Comparison of ENCODE assay signal across 10 cellular contexts in the genomic region with DNA sequence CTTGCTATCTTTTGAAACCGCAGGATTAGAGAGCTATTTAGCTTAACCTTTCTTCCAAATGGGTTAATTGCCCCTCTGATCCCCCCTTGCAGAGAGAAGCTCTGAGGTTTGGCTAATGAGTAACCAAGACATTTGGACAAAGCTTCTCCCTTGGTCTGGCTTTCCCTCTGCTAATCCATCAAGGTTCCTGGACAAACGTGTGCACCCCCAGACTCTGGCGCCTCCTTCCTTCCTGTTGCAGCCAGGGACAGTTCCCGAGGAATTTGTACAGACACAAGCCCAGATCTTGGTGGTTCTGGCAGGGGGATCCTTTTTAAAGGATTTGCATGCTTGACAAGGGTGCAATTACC. TPM values are rescaled to one million over a fixed set of nuclear protein-coding genes. Genes with fewer than 3 reads are reported as not detected.
DNase-seq lines count a peak whose midpoint lies in the region; ATAC-seq and TF ChIP-seq lines count a peak whose summit lies in the region.
"Had no signal": no experiment of that assay in that cellular context is flagged by ENCODE, and none has a peak within 500 bp of the region (broad histone marks: within the 10 kb centered on the region; RNA-seq: fewer than 3 reads in every experiment).

No MANE protein-coding gene starts in this region.

- H2AFZ ChIP-seq in MM.1S (ENCODE audit: low read length), result no peak overlapping the region

- H3K9me3 ChIP-seq in NT2/D1 (ENCODE audit: insufficient read depth, low read length) (no peaks in the 10 kb centered on the region), MM.1S (replicated peaks; ENCODE audit: insufficient read depth, low read length) (no peaks in the 10 kb centered on the region)

- H3K27me3 ChIP-seq in NT2/D1 (ENCODE audit: insufficient read depth, insufficient read length) (no peaks in the 10 kb centered on the region), MM.1S (replicated peaks; ENCODE audit: insufficient read depth, low read length) (peaks cover 19% of the 10 kb centered on the region)

- no peak overlapping the region for H3K4me2 ChIP-seq in MM.1S (ENCODE audit: low read depth, low read length)

- peak overlapping the region; percentile 84 for H3K4me3 Mint-ChIP-seq in nephron progenitor cell

- H3K79me2 ChIP-seq in MM.1S (ENCODE audit: low read length), result no peaks in the 10 kb centered on the region

- H3K9ac ChIP-seq in NT2/D1 (ENCODE audit: insufficient read length, low read depth), result peak overlapping the region; percentile 86
- no peak overlapping the region for H3K9ac ChIP-seq in MM.1S (ENCODE audit: low read length)

- H3K4me1 ChIP-seq in NT2/D1 (ENCODE audit: insufficient read depth, insufficient read length) (peaks cover 3% of the 10 kb centered on the region), MM.1S (ENCODE audit: low read length) (0 out of 2 replicates have a peak, but pooled peaks cover 4% of the 10 kb centered on the region)

- no peak overlapping the region for H3K27ac Mint-ChIP-seq in nephron progenitor cell

- H3K9me2 ChIP-seq in MM.1S (replicated peaks; ENCODE audit: insufficient read depth, low read length), result no peaks in the 10 kb centered on the region

- no peaks in the 10 kb centered on the region for H3K27me3 Mint-ChIP-seq in nephron progenitor cell (ENCODE audit: low read depth, poor library complexity)

- no peaks in the 10 kb centered on the region for H3K9me3 Mint-ChIP-seq in nephron progenitor cell

- DNase-seq in NT2/D1 (ENCODE audit: low read depth, low spot score) (no peak), epithelial cell of proximal tubule (ENCODE audit: low read depth) (no peak), nephron progenitor cell (no peak), NAMALWA (ENCODE audit: low spot score) (no peak), MM.1S (no peak)
- no peak for DNase-seq in activated CD4-positive, alpha-beta T cell treated with anti-CD3 and anti-CD28 coated beads for 48 hours
- DNase-seq: activated naive CD4-positive, alpha-beta T cell; RPMI8226 had no signal

- H3K4me3 ChIP-seq in NT2/D1 (ENCODE audit: insufficient read length, low read depth) (peak overlapping the region; percentile 81), epithelial cell of proximal tubule (ENCODE audit: low read depth, low read length) (peak overlapping the region; percentile 92), MM.1S (ENCODE audit: low read length) (no peak overlapping the region)

- peaks cover 60% of the 10 kb centered on the region for H3K4me1 Mint-ChIP-seq in nephron progenitor cell

- no peak for ATAC-seq in GM18502 (IDR thresholded peaks at IDR 0.05; ENCODE audit: poor library complexity, unreplicated experiment)

- no peaks in the 10 kb centered on the region for H3K36me3 ChIP-seq in NT2/D1 (ENCODE audit: insufficient read depth, insufficient read length, low read length)
- H3K36me3 ChIP-seq in MM.1S (replicated peaks; ENCODE audit: insufficient read depth, low read length), result no peaks in the 10 kb centered on the region

- TF ChIP-seq CTCF in C4-2B (conservative IDR thresholded peaks at IDR 0.05) (no peak), epithelial cell of proximal tubule (conservative IDR thresholded peaks at IDR 0.05; ENCODE audit: low read depth, low read length) (peak; percentile 15), nephron progenitor cell (IDR thresholded peaks at IDR 0.05) (no peak), MM.1S (IDR thresholded peaks at IDR 0.05; ENCODE audit: low read length) (no peak)

- H3F3A ChIP-seq in MM.1S (ENCODE audit: insufficient read depth, low read length), result no peaks in the 10 kb centered on the region

- no peaks in the 10 kb centered on the region for H4K20me1 ChIP-seq in MM.1S (ENCODE audit: insufficient read depth, low read length)

- H3K36me3 Mint-ChIP-seq in nephron progenitor cell (ENCODE audit: low read depth), result no peaks in the 10 kb centered on the region

- peak overlapping the region; percentile 90 for H3K27ac ChIP-seq in C4-2B
- H3K27ac ChIP-seq in MM.1S (ENCODE audit: low read length), result no peak overlapping the region

RNA-seq across cellular contexts. Expression of gene KIAA1671, which starts 1.6 kb away (rescaled TPM):
- total RNA-seq in epithelial cell of proximal tubule, result 9.0 and 14.1 TPM in 2 replicates

RNA-seq across cellular contexts. Expression of gene LHFPL7, which starts 7.6 kb away (rescaled TPM):
- total RNA-seq in epithelial cell of proximal tubule, result not detected in 2 replicates
